2 cellular contexts compared by ENCODE assay signal in genomic region chr11:134691474-134691873, GRCh38.
TF ChIP-seq lines count a peak whose summit lies in the region.

No MANE protein-coding gene starts in this region.

TF ChIP-seq in H1, 55 proteins besides CTCF, POLR2A, EP300 and RAD21:
- TF ChIP-seq CHD1 (IDR thresholded peaks at IDR 0.05; ENCODE audit: low read depth, low read length) (no peak), GABPA (IDR thresholded peaks at IDR 0.05; ENCODE audit: borderline replicate concordance, insufficient read depth, low read length) (no peak), NANOG (IDR thresholded peaks at IDR 0.05; ENCODE audit: insufficient read depth, low read depth, low read length, poor library complexity, severe bottlenecking) (no peak), KDM1A (IDR thresholded peaks at IDR 0.05; ENCODE audit: borderline replicate concordance, low read length) (no peak), TCF12 (IDR thresholded peaks at IDR 0.05; ENCODE audit: low read depth, low read length) (no peak), JUND (IDR thresholded peaks at IDR 0.05; ENCODE audit: low read length) (no peak), SIN3A (conservative IDR thresholded peaks at IDR 0.05 in 1 of 2, IDR thresholded peaks at IDR 0.05 in 1 of 2; ENCODE audit: low read depth in 1 of 2, low read length in 2 of 2) (no peak), MAX (IDR thresholded peaks at IDR 0.05) (no peak), SRF (IDR thresholded peaks at IDR 0.05; ENCODE audit: low read depth, low read length) (no peak), TAF7 (optimal IDR thresholded peaks at IDR 0.05; ENCODE audit: borderline replicate concordance, low read depth, low read length) (no peak), TBP (IDR thresholded peaks at IDR 0.05; ENCODE audit: low read depth, low read length) (no peak), PHF8 (conservative IDR thresholded peaks at IDR 0.05; ENCODE audit: low read depth, low read length) (no peak), BACH1 (IDR thresholded peaks at IDR 0.05; ENCODE audit: low read length) (no peak), TEAD4 (IDR thresholded peaks at IDR 0.05; ENCODE audit: low read depth, low read length) (no peak), ATF3 (IDR thresholded peaks at IDR 0.05; ENCODE audit: insufficient read depth, low read depth, low read length) (no peak), CREB1 (IDR thresholded peaks at IDR 0.05) (no peak), EZH2 (IDR thresholded peaks at IDR 0.05; ENCODE audit: low read depth, low read length, severe bottlenecking) (no peak)

TF ChIP-seq in neural cell, 6 proteins besides CTCF, POLR2A, EP300 and RAD21:
- peak; percentile 36 for TF ChIP-seq REST (IDR thresholded peaks at IDR 0.05; ENCODE audit: borderline replicate concordance)
- peak; percentile 72 for TF ChIP-seq POLR2AphosphoS5 (IDR thresholded peaks at IDR 0.05)
- no peak for TF ChIP-seq EZH2 (IDR thresholded peaks at IDR 0.05; ENCODE audit: borderline replicate concordance, insufficient read depth, low read length, poor library complexity, severe bottlenecking)
